In genomic region chr4:151810476-151810875, GRCh38 we compare ENCODE assay signal across 20 cellular contexts.
"Had no signal": no experiment of that assay in that cellular context is flagged by ENCODE, and none has a peak within 500 bp of the region (broad histone marks: within the 10 kb centered on the region; RNA-seq: fewer than 3 reads in every experiment).

No MANE protein-coding gene starts in this region.

- ATAC-seq: gastroesophageal sphincter; pancreas; right cardiac atrium; stimulated activated naive CD8-positive, alpha-beta T cell treated with anti-CD3 and anti-CD28 coated beads, Interleukin-15, Interleukin-2, amounts not matched to agents 100 U/mL and 50 U/mL, for 24 hours had no signal

- H3K36me3 ChIP-seq: esophagus muscularis mucosa, gastroesophageal sphincter, pancreas, suprapubic skin, thyroid gland had no signal

- H3K27me3 Mint-ChIP-seq: naive B cell had no signal

- H3K27ac ChIP-seq: esophagus muscularis mucosa, gastroesophageal sphincter, pancreas, suprapubic skin, thyroid gland had no signal

- H3K4me2 ChIP-seq: smooth muscle cell had no signal

- H3K4me3 Mint-ChIP-seq: naive B cell, nephron, type B pancreatic cell had no signal

- H3K4me1 Mint-ChIP-seq: naive B cell had no signal

- H3K27ac Mint-ChIP-seq: nephron, progenitor cell of endocrine pancreas, type B pancreatic cell had no signal

- H3K9me3 ChIP-seq: esophagus muscularis mucosa, gastroesophageal sphincter, pancreas, suprapubic skin, thyroid gland had no signal

- DNase-seq: effector memory CD4-positive, alpha-beta T cell; foreskin fibroblast; glutamatergic neuron; kidney glomerular epithelial cell; mammary epithelial cell; midbrain; naive B cell; occipital lobe; pancreas; right cardiac atrium; stimulated activated CD4-positive, alpha-beta T cell treated with anti-CD3 and anti-CD28 coated beads, Interleukin-2, amount 100 ng/mL, for 48 hours; stimulated activated naive CD8-positive, alpha-beta T cell treated with anti-CD3 and anti-CD28 coated beads, Interleukin-15, Interleukin-2, amounts not matched to agents 100 U/mL and 50 U/mL, for 24 hours; thyroid gland had no signal

- H3K4me3 ChIP-seq: esophagus muscularis mucosa, gastroesophageal sphincter, pancreas, smooth muscle cell, suprapubic skin, thyroid gland had no signal

- H3K9me3 Mint-ChIP-seq: naive B cell, nephron, type B pancreatic cell had no signal

- H3K4me1 ChIP-seq: pancreas, thyroid gland had no signal

- H3K36me3 Mint-ChIP-seq: naive B cell, type B pancreatic cell had no signal

- H3K27me3 ChIP-seq: esophagus muscularis mucosa, gastroesophageal sphincter, pancreas, suprapubic skin, thyroid gland had no signal
